ENCODE assay signal across 21 cellular contexts in the genomic region with DNA sequence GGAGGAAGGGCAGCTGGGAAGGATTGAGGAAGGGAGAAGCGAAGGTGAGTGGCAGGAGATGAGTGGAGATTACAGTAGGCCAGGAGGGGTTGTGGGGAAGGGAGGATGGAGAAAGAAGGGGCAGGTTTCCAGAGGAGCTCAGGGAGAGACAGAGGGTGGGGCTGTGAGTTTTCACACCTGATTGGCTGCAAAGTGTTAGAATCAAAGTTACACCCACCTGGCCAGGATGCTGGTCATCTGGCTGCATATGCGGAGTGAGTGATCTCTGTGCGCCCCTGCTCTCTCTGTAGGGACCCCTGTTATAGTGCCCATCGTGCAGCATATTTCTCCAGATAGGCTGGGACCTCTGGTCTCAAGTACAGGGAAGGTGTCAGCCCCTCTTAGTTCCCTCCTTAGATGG.
"Had no signal": no experiment of that assay in that cellular context is flagged by ENCODE, and none has a peak within 500 bp of the region (broad histone marks: within the 10 kb centered on the region; RNA-seq: fewer than 3 reads in every experiment).

No MANE protein-coding gene starts in this region.

- DNase-seq: activated CD4-positive, alpha-beta T cell treated with anti-CD3 and anti-CD28 coated beads, Interleukin-2, amount 50 U/mL, for 1 hour; activated CD4-positive, CD25-positive, alpha-beta regulatory T cell; activated CD8-positive, alpha-beta memory T cell treated with anti-CD3 and anti-CD28 coated beads for 24 hours; activated naive CD4-positive, alpha-beta T cell; activated naive CD8-positive, alpha-beta T cell treated with anti-CD3 and anti-CD28 coated beads, Interleukin-2, amount 10 ng/mL, durations not matched to agents 7 days and 5 days; effector CD8-positive, alpha-beta T cell; foreskin keratinocyte; occipital lobe; stimulated activated CD4-positive, alpha-beta T cell treated with anti-CD3 and anti-CD28 coated beads, Interleukin-4, amount 100 ng/mL, for 1 hour; stimulated activated naive CD4-positive, alpha-beta T cell treated with Interleukin-2 at 50 U/mL for 16 hours; substantia nigra; T-helper 2 cell; transverse colon had no signal

- ATAC-seq: foreskin keratinocyte; natural killer cell treated with Interleukin-12 subunit alpha and Interleukin-12 subunit beta and Interleukin-15 and Interleukin-18, amount 100 ng/mL, for 72 hours had no signal

- H3K4me1 ChIP-seq: foreskin keratinocyte, transverse colon, vagina had no signal

- H3K27ac Mint-ChIP-seq: activated naive CD8-positive, alpha-beta T cell treated with anti-CD3 and anti-CD28 coated beads, Interleukin-2, amount 10 ng/mL, durations not matched to agents 7 days and 5 days; activated T-helper 1 cell treated with anti-CD3 and anti-CD28 coated beads, Interleukin-12 subunit alpha, Interleukin-12 subunit beta, Interleukin-2, Interleukin-4 antibody, amounts not matched to agents 30 ng/mL and 10 ng/mL and 1 ng/mL, durations not matched to agents 14 hours and 24 hours and 36 hours; brain; natural killer cell treated with Interleukin-12 subunit alpha and Interleukin-12 subunit beta and Interleukin-15 and Interleukin-18, amount 100 ng/mL, for 72 hours had no signal

- H3K9me3 Mint-ChIP-seq: activated naive CD8-positive, alpha-beta T cell treated with anti-CD3 and anti-CD28 coated beads, Interleukin-2, amount 10 ng/mL, durations not matched to agents 7 days and 5 days; natural killer cell treated with Interleukin-12 subunit alpha and Interleukin-12 subunit beta and Interleukin-15 and Interleukin-18, amount 100 ng/mL, for 72 hours had no signal

- H3K27me3 Mint-ChIP-seq: activated naive CD8-positive, alpha-beta T cell treated with anti-CD3 and anti-CD28 coated beads, Interleukin-2, amount 10 ng/mL, durations not matched to agents 7 days and 5 days; natural killer cell treated with Interleukin-12 subunit alpha and Interleukin-12 subunit beta and Interleukin-15 and Interleukin-18, amount 100 ng/mL, for 72 hours; progenitor cell of endocrine pancreas had no signal

- FAIRE-seq: islet of Langerhans, TTC549 had no signal

- H3K36me3 ChIP-seq: right atrium auricular region, transverse colon, vagina had no signal

- H3K4me3 Mint-ChIP-seq: activated naive CD8-positive, alpha-beta T cell treated with anti-CD3 and anti-CD28 coated beads, Interleukin-2, amount 10 ng/mL, durations not matched to agents 7 days and 5 days; activated T-helper 1 cell treated with anti-CD3 and anti-CD28 coated beads, Interleukin-12 subunit alpha, Interleukin-12 subunit beta, Interleukin-2, Interleukin-4 antibody, amounts not matched to agents 30 ng/mL and 10 ng/mL and 1 ng/mL, durations not matched to agents 14 hours and 24 hours and 36 hours; brain; natural killer cell treated with Interleukin-12 subunit alpha and Interleukin-12 subunit beta and Interleukin-15 and Interleukin-18, amount 100 ng/mL, for 72 hours had no signal

- H3K9me3 ChIP-seq: right atrium auricular region, transverse colon, vagina had no signal

- H3K36me3 Mint-ChIP-seq: brain had no signal

- H3K27ac ChIP-seq: foreskin keratinocyte, right atrium auricular region, transverse colon, vagina had no signal

- H3K4me3 ChIP-seq: right atrium auricular region, transverse colon, vagina had no signal

- H3K27me3 ChIP-seq: foreskin keratinocyte, right atrium auricular region, transverse colon, vagina had no signal
